In the genomic region with DNA sequence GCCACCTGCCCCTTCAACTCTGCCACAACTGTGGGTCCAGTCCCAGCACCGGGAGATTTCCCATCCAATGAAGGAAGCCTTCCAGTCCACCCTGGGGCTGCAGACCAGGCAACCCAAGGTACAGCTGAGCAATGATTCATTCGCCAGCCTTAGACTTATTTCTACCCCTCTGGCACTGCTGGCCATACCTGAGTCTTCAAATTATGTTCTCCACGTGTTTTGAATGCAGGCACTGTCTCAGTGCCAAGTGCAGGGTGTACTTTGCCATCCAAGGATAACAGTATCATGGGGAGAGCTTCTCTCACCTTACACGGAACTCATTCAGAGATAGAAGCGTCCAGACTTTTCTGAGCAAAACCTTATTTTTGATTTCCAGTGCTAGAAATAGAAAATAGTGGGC, we compare ENCODE assay signal across 29 cellular contexts.
"Had no signal": no experiment of that assay in that cellular context is flagged by ENCODE, and none has a peak within 500 bp of the region (broad histone marks: within the 10 kb centered on the region; RNA-seq: fewer than 3 reads in every experiment).

No MANE protein-coding gene starts in this region.

- H3K9me3 ChIP-seq: neutrophil, thoracic aorta had no signal

- H3K27me3 ChIP-seq: left lung, neutrophil, right atrium auricular region, suprapubic skin, tibial artery, upper lobe of right lung had no signal

- H3K27me3 Mint-ChIP-seq: stimulated activated naive CD8-positive, alpha-beta T cell treated with anti-CD3 and anti-CD28 coated beads, Interleukin-15, Interleukin-2, amounts not matched to agents 100 ng/mL and 50 ng/mL, for 24 hours had no signal

- DNase-seq: head of caudate nucleus; hypothalamus; immature natural killer cell; kidney; left colon; left lung; lower lobe of right lung; mammary epithelial cell; mesenchymal stem cell; naive B cell; natural killer cell; occipital lobe; stimulated activated CD4-positive, alpha-beta T cell treated with anti-CD3 and anti-CD28 coated beads, Interleukin-12 subunit alpha, Interleukin-12 subunit beta, amount 100 ng/mL, for 4 hours; stimulated activated CD4-positive, alpha-beta T cell treated with anti-CD3 and anti-CD28 coated beads, Interleukin-15, amount 100 ng/mL, for 24 hours; stimulated activated CD4-positive, alpha-beta T cell treated with anti-CD3 and anti-CD28 coated beads, Interleukin-2, amount 100 ng/mL, for 24 hours; stimulated activated CD4-positive, alpha-beta T cell treated with anti-CD3 and anti-CD28 coated beads, Interleukin-4, amount 100 ng/mL, for 1 hour; stimulated activated naive CD4-positive, alpha-beta T cell; tibial artery; trophoblast cell; upper lobe of right lung had no signal

- H3K9me3 Mint-ChIP-seq: natural killer cell had no signal

- H3K79me2 ChIP-seq: parathyroid adenoma had no signal

- H3K27ac Mint-ChIP-seq: immature natural killer cell; mesothelial cell of epicardium; naive B cell; natural killer cell; stimulated activated effector memory CD8-positive, alpha-beta T cell treated with anti-CD3 and anti-CD28 coated beads, Interleukin-12 subunit alpha, Interleukin-12 subunit beta, amount 100 ng/mL, for 72 hours; stimulated activated naive CD8-positive, alpha-beta T cell treated with anti-CD3 and anti-CD28 coated beads, Interleukin-15, Interleukin-2, amounts not matched to agents 100 ng/mL and 50 ng/mL, for 24 hours had no signal

- H3K36me3 ChIP-seq: left lung, lower lobe of right lung, neutrophil, right atrium auricular region, suprapubic skin, thoracic aorta, tibial artery, upper lobe of right lung had no signal

- H3K4me3 ChIP-seq: left lung, lower lobe of right lung, right atrium auricular region, skin epidermis, suprapubic skin, thoracic aorta, tibial artery, upper lobe of right lung had no signal

- H2AFZ ChIP-seq: parathyroid adenoma had no signal

- H3K4me1 ChIP-seq: left lung, lower lobe of right lung, parathyroid adenoma, right atrium auricular region, suprapubic skin, tibial artery, upper lobe of right lung had no signal

- H3K4me1 Mint-ChIP-seq: immature natural killer cell; naive B cell; natural killer cell; stimulated activated effector memory CD8-positive, alpha-beta T cell treated with anti-CD3 and anti-CD28 coated beads, Interleukin-12 subunit alpha, Interleukin-12 subunit beta, amount 100 ng/mL, for 72 hours had no signal

- H3K9ac ChIP-seq: parathyroid adenoma had no signal

- H3K4me3 Mint-ChIP-seq: immature natural killer cell; mesothelial cell of epicardium; naive B cell; natural killer cell; stimulated activated effector memory CD8-positive, alpha-beta T cell treated with anti-CD3 and anti-CD28 coated beads, Interleukin-12 subunit alpha, Interleukin-12 subunit beta, amount 100 ng/mL, for 72 hours; stimulated activated naive CD8-positive, alpha-beta T cell treated with anti-CD3 and anti-CD28 coated beads, Interleukin-15, Interleukin-2, amounts not matched to agents 100 ng/mL and 50 ng/mL, for 24 hours had no signal

- H3K27ac ChIP-seq: left lung, lower lobe of right lung, neutrophil, parathyroid adenoma, right atrium auricular region, skin epidermis, suprapubic skin, thoracic aorta, tibial artery, upper lobe of right lung had no signal

- H3K36me3 Mint-ChIP-seq: stimulated activated effector memory CD8-positive, alpha-beta T cell treated with anti-CD3 and anti-CD28 coated beads, Interleukin-12 subunit alpha, Interleukin-12 subunit beta, amount 100 ng/mL, for 72 hours had no signal
